ENCODE assay signal across 9 cellular contexts in genomic region chr9:71895122-71895521, GRCh38. TPM values are rescaled to one million over a fixed set of nuclear protein-coding genes. Genes with fewer than 3 reads are reported as not detected.
DNase-seq lines count a peak whose midpoint lies in the region; ATAC-seq and TF ChIP-seq lines count a peak whose summit lies in the region.
"Had no signal": no experiment of that assay in that cellular context is flagged by ENCODE, and none has a peak within 500 bp of the region (broad histone marks: within the 10 kb centered on the region; RNA-seq: fewer than 3 reads in every experiment).

No MANE protein-coding gene starts in this region.

- H3K79me1 ChIP-seq in trophoblast cell (ENCODE audit: low read length) = no peaks in the 10 kb centered on the region

- no peak overlapping the region for H2AK5ac ChIP-seq in trophoblast cell (ENCODE audit: low read length)

- H3K9me3 ChIP-seq in trophoblast cell (ENCODE audit: insufficient read depth, low read depth, low read length) = no peaks in the 10 kb centered on the region

- H3K27me3 Mint-ChIP-seq in activated B cell treated with CpG ODN at 0.5 μM for 24 hours = no peaks in the 10 kb centered on the region
- H3K27me3 Mint-ChIP-seq in natural killer cell (ENCODE audit: low read depth in 2 of 2) = no peaks in the 10 kb centered on the region
- H3K27me3 Mint-ChIP-seq: progenitor cell of endocrine pancreas had no signal

- no peak overlapping the region for H3K4ac ChIP-seq in trophoblast cell (ENCODE audit: low read depth, low read length)

- H3K36me3 ChIP-seq in trophoblast cell (ENCODE audit: control insufficient read depth in 1 of 2, insufficient read depth in 2 of 2, low read length in 2 of 2) = peaks cover 0 to 2% of the 10 kb centered on the region in 2 experiments

- H3K4me2 ChIP-seq in trophoblast cell (ENCODE audit: low read length) = no peak overlapping the region

- peaks cover 5% of the 10 kb centered on the region for H3K36me3 Mint-ChIP-seq in activated B cell treated with CpG ODN at 0.5 μM for 24 hours (ENCODE audit: low read depth)
- no peaks in the 10 kb centered on the region for H3K36me3 Mint-ChIP-seq in natural killer cell

- peaks cover 3% of the 10 kb centered on the region for H3K79me2 ChIP-seq in trophoblast cell (ENCODE audit: control insufficient read depth, insufficient read depth, low read length, poor library complexity)

- H4K12ac ChIP-seq in trophoblast cell (ENCODE audit: low read depth, low read length) = no peak overlapping the region

- ATAC-seq in GM19438 (IDR thresholded peaks at IDR 0.05; ENCODE audit: low read depth, unreplicated experiment) (peak; percentile 57), HG03175 (IDR thresholded peaks at IDR 0.05; ENCODE audit: unreplicated experiment) (peak; percentile 50), activated B cell treated with CpG ODN at 0.5 μM for 24 hours (ENCODE audit: low read depth) (no peak), natural killer cell (peak; percentile 24 to 45 (median 37)), GM21360 (IDR thresholded peaks at IDR 0.05; ENCODE audit: unreplicated experiment) (no peak)

- H4K91ac ChIP-seq in trophoblast cell (ENCODE audit: low read depth, low read length) = no peak overlapping the region

- no peak for TF ChIP-seq CTCF in activated B cell treated with CpG ODN at 0.5 μM for 24 hours (IDR thresholded peaks at IDR 0.05)
- TF ChIP-seq CTCF in natural killer cell (IDR thresholded peaks at IDR 0.05) = no peak

- no peak overlapping the region for H2AFZ ChIP-seq in trophoblast cell (ENCODE audit: insufficient read depth, low read length, poor library complexity)

- H3K14ac ChIP-seq in trophoblast cell (ENCODE audit: low read length) = no peak overlapping the region

- CTCF ChIA-PET in activated B cell treated with CpG ODN at 0.5 μM for 24 hours (lab: Charles Lee) = no interaction called here

- no peak overlapping the region for H3K18ac ChIP-seq in trophoblast cell (ENCODE audit: low read length)

- no peak overlapping the region for H3K23ac ChIP-seq in trophoblast cell (ENCODE audit: low read length)

- intact Hi-C loops in activated B cell treated with CpG ODN at 0.5 μM for 24 hours (cut with micrococcal nuclease) (loop anchor here (1.0 to 5.0 kb wide), 2 partner anchors 8 to 128 kb away; partner anchors contain the start of gene CEMIP2), natural killer cell (cut with micrococcal nuclease) (loop anchor here (5.0 kb wide), 1 partner anchor 113 kb away; no protein-coding TSS in a partner anchor)

- H2BK5ac ChIP-seq in trophoblast cell (ENCODE audit: low read depth, low read length, poor library complexity) = no peak overlapping the region

- no peak overlapping the region for H4K8ac ChIP-seq in trophoblast cell (ENCODE audit: low read depth, low read length)

- POLR2A ChIA-PET in activated B cell treated with CpG ODN at 0.5 μM for 24 hours (lab: Charles Lee) = interaction anchor here (1.0 to 2.9 kb wide), 2 partner anchors 16 kb away, joined by 4 to 18 read pairs; partner anchors contain the start of genes ABHD17B and C9orf85

- H3K9ac ChIP-seq in trophoblast cell (ENCODE audit: low read length) = no peak overlapping the region

- no peaks in the 10 kb centered on the region for H3K9me3 Mint-ChIP-seq in activated B cell treated with CpG ODN at 0.5 μM for 24 hours
- H3K9me3 Mint-ChIP-seq in natural killer cell = no peaks in the 10 kb centered on the region

- no peak overlapping the region for H2BK12ac ChIP-seq in trophoblast cell (ENCODE audit: low read length)

- no peak overlapping the region for H3K4me3 ChIP-seq in trophoblast cell (ENCODE audit: low read depth, low read length)

- DNase-seq in activated B cell treated with CpG ODN at 0.5 μM for 24 hours = no peak
- no peak for DNase-seq in natural killer cell
- DNase-seq in trophoblast cell = no peak
- no peak for DNase-seq in activated CD4-positive, alpha-beta T cell treated with anti-CD3 and anti-CD28 coated beads, Interleukin-2, amount 50 U/mL, for 48 hours

- H2BK120ac ChIP-seq in trophoblast cell (ENCODE audit: insufficient read depth, low read length, poor library complexity) = no peak overlapping the region

- H3K4me1 Mint-ChIP-seq in activated B cell treated with CpG ODN at 0.5 μM for 24 hours (peaks cover 84% of the 10 kb centered on the region), natural killer cell (peaks cover 71 to 73% of the 10 kb centered on the region in 2 donors)

- H3K4me1 ChIP-seq in trophoblast cell (ENCODE audit: control insufficient read depth in 1 of 2, insufficient read depth in 2 of 2, low read length in 2 of 2) = no peaks in the 10 kb centered on the region

- H3K4me3 Mint-ChIP-seq in activated B cell treated with CpG ODN at 0.5 μM for 24 hours (no peak overlapping the region), natural killer cell (peak overlapping the region; percentile 87)

- no peaks in the 10 kb centered on the region for H3K27me3 ChIP-seq in trophoblast cell (ENCODE audit: insufficient read depth, low read length)

- peak overlapping the region; percentile 15 for H3K27ac Mint-ChIP-seq in activated B cell treated with CpG ODN at 0.5 μM for 24 hours
- peak overlapping the region; percentile 87 to 97 for H3K27ac Mint-ChIP-seq in natural killer cell
- H3K27ac Mint-ChIP-seq: progenitor cell of endocrine pancreas had no signal

- H3K27ac ChIP-seq in trophoblast cell (ENCODE audit: low read depth, low read length) = no peak overlapping the region
- H3K27ac ChIP-seq: VCaP had no signal

RNA-seq across cellular contexts. Expression of gene ABHD17B, which starts 15.9 kb away (rescaled TPM):
- total RNA-seq in activated B cell treated with CpG ODN at 0.5 μM for 24 hours (17.0 and 18.6 TPM in 2 replicates), natural killer cell (10 to 100 TPM; 28.7 to 34.4 (median 30.3) TPM)
- polyA plus RNA-seq in trophoblast cell (2013) = 9.9 and 10.7 TPM in 2 replicates

RNA-seq across cellular contexts. Expression of gene C9orf85, which starts 16.3 kb away (rescaled TPM):
- 9.5 and 9.8 TPM in 2 replicates for total RNA-seq in activated B cell treated with CpG ODN at 0.5 μM for 24 hours
- total RNA-seq in natural killer cell = 10 to 100 TPM in 1 of 3 donors, 1 to 10 TPM in 2; 5.6 to 11.1 (median 9.2) TPM
- 9.3 and 9.5 TPM in 2 replicates for polyA plus RNA-seq in trophoblast cell (2013)

Comparison
In these comparisons a context has a peak if more than half of its experiments do, and no peak if none do; other contexts are left out.
1. ATAC-seq: peak in GM19438 (single experiment), HG03175 (single experiment) and natural killer cell (3 of 3); none in activated B cell treated with CpG ODN at 0.5 μM for 24 hours (single experiment) and GM21360 (single experiment).